1 cellular context compared by ENCODE assay signal in the genomic region with DNA sequence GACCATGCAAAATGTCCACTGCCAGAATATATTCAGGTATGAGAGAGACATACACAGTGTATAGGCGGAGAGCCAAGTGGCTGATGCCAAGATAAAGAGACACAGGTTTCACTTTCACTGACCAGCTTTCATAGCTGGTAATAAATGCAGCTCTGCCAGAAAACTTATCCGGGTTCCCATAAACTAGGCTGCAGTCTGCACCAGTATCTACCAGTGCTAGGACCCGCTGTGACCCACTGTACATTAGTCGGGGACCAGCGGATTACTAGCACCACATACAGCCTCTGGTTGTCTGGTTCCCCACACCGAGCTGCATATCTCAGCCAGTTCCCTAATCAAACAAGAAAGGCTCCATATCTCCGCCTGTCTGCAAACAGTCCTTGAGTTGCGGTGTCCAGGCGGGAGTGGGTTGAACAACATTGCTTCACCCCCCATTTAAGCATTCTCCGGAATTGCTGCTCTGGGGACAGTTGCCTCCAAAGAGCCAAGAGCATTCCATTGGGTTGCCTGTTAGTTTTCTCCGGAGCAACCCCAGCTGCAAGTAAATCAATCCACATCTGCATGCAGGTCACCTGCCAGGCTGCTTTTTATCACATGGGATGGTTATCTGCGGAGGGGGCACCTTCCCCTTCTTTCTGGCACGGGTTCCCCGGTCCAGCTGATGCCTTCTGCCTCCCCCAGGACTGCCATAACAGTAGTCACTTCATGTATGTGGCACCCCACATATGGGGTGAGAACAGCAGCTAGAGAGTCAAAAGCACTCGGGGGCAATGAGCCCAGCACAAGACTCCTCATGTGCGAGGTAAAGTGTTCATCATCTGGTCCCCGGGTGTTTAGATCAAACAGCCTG.
TF ChIP-seq lines count a peak whose summit lies in the region.

No MANE protein-coding gene starts in this region.

TF ChIP-seq in HepG2, 621 proteins besides CTCF, POLR2A, EP300 and RAD21 (continued from another document and continues in another):
- TF ChIP-seq, protein P1, sequence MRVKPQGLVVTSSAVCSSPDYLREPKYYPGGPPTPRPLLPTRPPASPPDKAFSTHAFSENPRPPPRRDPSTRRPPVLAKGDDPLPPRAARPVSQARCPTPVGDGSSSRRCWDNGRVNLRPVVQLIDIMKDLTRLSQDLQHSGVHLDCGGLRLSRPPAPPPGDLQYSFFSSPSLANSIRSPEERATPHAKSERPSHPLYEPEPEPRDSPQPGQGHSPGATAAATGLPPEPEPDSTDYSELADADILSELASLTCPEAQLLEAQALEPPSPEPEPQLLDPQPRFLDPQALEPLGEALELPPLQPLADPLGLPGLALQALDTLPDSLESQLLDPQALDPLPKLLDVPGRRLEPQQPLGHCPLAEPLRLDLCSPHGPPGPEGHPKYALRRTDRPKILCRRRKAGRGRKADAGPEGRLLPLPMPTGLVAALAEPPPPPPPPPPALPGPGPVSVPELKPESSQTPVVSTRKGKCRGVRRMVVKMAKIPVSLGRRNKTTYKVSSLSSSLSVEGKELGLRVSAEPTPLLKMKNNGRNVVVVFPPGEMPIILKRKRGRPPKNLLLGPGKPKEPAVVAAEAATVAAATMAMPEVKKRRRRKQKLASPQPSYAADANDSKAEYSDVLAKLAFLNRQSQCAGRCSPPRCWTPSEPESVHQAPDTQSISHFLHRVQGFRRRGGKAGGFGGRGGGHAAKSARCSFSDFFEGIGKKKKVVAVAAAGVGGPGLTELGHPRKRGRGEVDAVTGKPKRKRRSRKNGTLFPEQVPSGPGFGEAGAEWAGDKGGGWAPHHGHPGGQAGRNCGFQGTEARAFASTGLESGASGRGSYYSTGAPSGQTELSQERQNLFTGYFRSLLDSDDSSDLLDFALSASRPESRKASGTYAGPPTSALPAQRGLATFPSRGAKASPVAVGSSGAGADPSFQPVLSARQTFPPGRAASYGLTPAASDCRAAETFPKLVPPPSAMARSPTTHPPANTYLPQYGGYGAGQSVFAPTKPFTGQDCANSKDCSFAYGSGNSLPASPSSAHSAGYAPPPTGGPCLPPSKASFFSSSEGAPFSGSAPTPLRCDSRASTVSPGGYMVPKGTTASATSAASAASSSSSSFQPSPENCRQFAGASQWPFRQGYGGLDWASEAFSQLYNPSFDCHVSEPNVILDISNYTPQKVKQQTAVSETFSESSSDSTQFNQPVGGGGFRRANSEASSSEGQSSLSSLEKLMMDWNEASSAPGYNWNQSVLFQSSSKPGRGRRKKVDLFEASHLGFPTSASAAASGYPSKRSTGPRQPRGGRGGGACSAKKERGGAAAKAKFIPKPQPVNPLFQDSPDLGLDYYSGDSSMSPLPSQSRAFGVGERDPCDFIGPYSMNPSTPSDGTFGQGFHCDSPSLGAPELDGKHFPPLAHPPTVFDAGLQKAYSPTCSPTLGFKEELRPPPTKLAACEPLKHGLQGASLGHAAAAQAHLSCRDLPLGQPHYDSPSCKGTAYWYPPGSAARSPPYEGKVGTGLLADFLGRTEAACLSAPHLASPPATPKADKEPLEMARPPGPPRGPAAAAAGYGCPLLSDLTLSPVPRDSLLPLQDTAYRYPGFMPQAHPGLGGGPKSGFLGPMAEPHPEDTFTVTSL (CRISPR knock-in tag; IDR thresholded peaks at IDR 0.05; ENCODE audit: borderline replicate concordance): no peak; the same call in 1 of the 2 replicates
- TF ChIP-seq, protein P2, sequence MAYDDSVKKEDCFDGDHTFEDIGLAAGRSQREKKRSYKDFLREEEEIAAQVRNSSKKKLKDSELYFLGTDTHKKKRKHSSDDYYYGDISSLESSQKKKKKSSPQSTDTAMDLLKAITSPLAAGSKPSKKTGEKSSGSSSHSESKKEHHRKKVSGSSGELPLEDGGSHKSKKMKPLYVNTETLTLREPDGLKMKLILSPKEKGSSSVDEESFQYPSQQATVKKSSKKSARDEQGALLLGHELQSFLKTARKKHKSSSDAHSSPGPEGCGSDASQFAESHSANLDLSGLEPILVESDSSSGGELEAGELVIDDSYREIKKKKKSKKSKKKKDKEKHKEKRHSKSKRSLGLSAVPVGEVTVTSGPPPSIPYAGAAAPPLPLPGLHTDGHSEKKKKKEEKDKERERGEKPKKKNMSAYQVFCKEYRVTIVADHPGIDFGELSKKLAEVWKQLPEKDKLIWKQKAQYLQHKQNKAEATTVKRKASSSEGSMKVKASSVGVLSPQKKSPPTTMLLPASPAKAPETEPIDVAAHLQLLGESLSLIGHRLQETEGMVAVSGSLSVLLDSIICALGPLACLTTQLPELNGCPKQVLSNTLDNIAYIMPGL (CRISPR knock-in tag; IDR thresholded peaks at IDR 0.05; ENCODE audit: borderline replicate concordance in 1 of 2, low read depth in 1 of 2): no peak
- TF ChIP-seq SYNCRIP (IDR thresholded peaks at IDR 0.05; ENCODE audit: insufficient read depth, low read depth, low read length) (no peak), GTF2F1 (IDR thresholded peaks at IDR 0.05; ENCODE audit: low read length) (no peak), ZMAT3 (CRISPR knock-in tag; conservative IDR thresholded peaks at IDR 0.05) (peak; percentile 40; the same call in 1 of the 2 replicates), ZNF3 (CRISPR knock-in tag; IDR thresholded peaks at IDR 0.05) (no peak), ZFP62 (CRISPR knock-in tag; IDR thresholded peaks at IDR 0.05) (no peak), SP1 (IDR thresholded peaks at IDR 0.05) (no peak), SP1 (CRISPR knock-in tag; IDR thresholded peaks at IDR 0.05) (no peak), MIER3 (CRISPR knock-in tag; IDR thresholded peaks at IDR 0.05; ENCODE audit: borderline replicate concordance) (no peak), NFKB2 (CRISPR knock-in tag; IDR thresholded peaks at IDR 0.05; ENCODE audit: borderline replicate concordance) (no peak), SRSF1 (optimal IDR thresholded peaks at IDR 0.05; ENCODE audit: low read depth, low read length) (no peak), KMT2A (CRISPR knock-in tag; IDR thresholded peaks at IDR 0.05) (peak; percentile 75; the same call in 1 of the 2 replicates), SNRNP70 (IDR thresholded peaks at IDR 0.05; ENCODE audit: low read depth, low read length) (no peak), ZNF20 (CRISPR knock-in tag; IDR thresholded peaks at IDR 0.05) (no peak), ZNF672 (CRISPR knock-in tag; IDR thresholded peaks at IDR 0.05) (no peak), RFX5 (IDR thresholded peaks at IDR 0.05; ENCODE audit: low read depth, low read length) (no peak)
- TF ChIP-seq, protein P3, sequence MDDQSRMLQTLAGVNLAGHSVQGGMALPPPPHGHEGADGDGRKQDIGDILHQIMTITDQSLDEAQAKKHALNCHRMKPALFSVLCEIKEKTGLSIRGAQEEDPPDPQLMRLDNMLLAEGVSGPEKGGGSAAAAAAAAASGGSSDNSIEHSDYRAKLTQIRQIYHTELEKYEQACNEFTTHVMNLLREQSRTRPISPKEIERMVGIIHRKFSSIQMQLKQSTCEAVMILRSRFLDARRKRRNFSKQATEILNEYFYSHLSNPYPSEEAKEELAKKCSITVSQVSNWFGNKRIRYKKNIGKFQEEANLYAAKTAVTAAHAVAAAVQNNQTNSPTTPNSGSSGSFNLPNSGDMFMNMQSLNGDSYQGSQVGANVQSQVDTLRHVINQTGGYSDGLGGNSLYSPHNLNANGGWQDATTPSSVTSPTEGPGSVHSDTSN (CRISPR knock-in tag; IDR thresholded peaks at IDR 0.05; ENCODE audit: borderline replicate concordance): no peak
- TF ChIP-seq, protein P4, sequence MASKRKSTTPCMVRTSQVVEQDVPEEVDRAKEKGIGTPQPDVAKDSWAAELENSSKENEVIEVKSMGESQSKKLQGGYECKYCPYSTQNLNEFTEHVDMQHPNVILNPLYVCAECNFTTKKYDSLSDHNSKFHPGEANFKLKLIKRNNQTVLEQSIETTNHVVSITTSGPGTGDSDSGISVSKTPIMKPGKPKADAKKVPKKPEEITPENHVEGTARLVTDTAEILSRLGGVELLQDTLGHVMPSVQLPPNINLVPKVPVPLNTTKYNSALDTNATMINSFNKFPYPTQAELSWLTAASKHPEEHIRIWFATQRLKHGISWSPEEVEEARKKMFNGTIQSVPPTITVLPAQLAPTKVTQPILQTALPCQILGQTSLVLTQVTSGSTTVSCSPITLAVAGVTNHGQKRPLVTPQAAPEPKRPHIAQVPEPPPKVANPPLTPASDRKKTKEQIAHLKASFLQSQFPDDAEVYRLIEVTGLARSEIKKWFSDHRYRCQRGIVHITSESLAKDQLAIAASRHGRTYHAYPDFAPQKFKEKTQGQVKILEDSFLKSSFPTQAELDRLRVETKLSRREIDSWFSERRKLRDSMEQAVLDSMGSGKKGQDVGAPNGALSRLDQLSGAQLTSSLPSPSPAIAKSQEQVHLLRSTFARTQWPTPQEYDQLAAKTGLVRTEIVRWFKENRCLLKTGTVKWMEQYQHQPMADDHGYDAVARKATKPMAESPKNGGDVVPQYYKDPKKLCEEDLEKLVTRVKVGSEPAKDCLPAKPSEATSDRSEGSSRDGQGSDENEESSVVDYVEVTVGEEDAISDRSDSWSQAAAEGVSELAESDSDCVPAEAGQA (IDR thresholded peaks at IDR 0.05; ENCODE audit: low read depth): no peak
- TF ChIP-seq, protein P4 (CRISPR knock-in tag; IDR thresholded peaks at IDR 0.05; ENCODE audit: borderline replicate concordance): no peak
- TF ChIP-seq, protein P5, sequence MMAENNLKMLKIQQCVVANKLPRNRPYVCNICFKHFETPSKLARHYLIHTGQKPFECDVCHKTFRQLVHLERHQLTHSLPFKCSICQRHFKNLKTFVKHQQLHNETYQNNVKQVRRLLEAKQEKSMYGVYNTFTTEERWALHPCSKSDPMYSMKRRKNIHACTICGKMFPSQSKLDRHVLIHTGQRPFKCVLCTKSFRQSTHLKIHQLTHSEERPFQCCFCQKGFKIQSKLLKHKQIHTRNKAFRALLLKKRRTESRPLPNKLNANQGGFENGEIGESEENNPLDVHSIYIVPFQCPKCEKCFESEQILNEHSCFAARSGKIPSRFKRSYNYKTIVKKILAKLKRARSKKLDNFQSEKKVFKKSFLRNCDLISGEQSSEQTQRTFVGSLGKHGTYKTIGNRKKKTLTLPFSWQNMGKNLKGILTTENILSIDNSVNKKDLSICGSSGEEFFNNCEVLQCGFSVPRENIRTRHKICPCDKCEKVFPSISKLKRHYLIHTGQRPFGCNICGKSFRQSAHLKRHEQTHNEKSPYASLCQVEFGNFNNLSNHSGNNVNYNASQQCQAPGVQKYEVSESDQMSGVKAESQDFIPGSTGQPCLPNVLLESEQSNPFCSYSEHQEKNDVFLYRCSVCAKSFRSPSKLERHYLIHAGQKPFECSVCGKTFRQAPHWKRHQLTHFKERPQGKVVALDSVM (CRISPR knock-in tag; IDR thresholded peaks at IDR 0.05): no peak; the same call in 1 of the 2 replicates
- TF ChIP-seq, protein P6, sequence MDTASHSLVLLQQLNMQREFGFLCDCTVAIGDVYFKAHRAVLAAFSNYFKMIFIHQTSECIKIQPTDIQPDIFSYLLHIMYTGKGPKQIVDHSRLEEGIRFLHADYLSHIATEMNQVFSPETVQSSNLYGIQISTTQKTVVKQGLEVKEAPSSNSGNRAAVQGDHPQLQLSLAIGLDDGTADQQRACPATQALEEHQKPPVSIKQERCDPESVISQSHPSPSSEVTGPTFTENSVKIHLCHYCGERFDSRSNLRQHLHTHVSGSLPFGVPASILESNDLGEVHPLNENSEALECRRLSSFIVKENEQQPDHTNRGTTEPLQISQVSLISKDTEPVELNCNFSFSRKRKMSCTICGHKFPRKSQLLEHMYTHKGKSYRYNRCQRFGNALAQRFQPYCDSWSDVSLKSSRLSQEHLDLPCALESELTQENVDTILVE (CRISPR knock-in tag; IDR thresholded peaks at IDR 0.05): peak; percentile 69; the same call in 1 of the 2 replicates
- TF ChIP-seq, protein P7, sequence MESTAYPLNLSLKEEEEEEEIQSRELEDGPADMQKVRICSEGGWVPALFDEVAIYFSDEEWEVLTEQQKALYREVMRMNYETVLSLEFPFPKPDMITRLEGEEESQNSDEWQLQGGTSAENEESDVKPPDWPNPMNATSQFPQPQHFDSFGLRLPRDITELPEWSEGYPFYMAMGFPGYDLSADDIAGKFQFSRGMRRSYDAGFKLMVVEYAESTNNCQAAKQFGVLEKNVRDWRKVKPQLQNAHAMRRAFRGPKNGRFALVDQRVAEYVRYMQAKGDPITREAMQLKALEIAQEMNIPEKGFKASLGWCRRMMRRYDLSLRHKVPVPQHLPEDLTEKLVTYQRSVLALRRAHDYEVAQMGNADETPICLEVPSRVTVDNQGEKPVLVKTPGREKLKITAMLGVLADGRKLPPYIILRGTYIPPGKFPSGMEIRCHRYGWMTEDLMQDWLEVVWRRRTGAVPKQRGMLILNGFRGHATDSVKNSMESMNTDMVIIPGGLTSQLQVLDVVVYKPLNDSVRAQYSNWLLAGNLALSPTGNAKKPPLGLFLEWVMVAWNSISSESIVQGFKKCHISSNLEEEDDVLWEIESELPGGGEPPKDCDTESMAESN (CRISPR knock-in tag; conservative IDR thresholded peaks at IDR 0.05): 0 out of 2 replicates have a peak, but pooled peaks have one; percentile 6
- TF ChIP-seq, protein P8, sequence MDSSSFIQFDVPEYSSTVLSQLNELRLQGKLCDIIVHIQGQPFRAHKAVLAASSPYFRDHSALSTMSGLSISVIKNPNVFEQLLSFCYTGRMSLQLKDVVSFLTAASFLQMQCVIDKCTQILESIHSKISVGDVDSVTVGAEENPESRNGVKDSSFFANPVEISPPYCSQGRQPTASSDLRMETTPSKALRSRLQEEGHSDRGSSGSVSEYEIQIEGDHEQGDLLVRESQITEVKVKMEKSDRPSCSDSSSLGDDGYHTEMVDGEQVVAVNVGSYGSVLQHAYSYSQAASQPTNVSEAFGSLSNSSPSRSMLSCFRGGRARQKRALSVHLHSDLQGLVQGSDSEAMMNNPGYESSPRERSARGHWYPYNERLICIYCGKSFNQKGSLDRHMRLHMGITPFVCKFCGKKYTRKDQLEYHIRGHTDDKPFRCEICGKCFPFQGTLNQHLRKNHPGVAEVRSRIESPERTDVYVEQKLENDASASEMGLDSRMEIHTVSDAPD (CRISPR knock-in tag; IDR thresholded peaks at IDR 0.05): peak; percentile 97
